ENCODE assay signal across 8 cellular contexts in the genomic region with DNA sequence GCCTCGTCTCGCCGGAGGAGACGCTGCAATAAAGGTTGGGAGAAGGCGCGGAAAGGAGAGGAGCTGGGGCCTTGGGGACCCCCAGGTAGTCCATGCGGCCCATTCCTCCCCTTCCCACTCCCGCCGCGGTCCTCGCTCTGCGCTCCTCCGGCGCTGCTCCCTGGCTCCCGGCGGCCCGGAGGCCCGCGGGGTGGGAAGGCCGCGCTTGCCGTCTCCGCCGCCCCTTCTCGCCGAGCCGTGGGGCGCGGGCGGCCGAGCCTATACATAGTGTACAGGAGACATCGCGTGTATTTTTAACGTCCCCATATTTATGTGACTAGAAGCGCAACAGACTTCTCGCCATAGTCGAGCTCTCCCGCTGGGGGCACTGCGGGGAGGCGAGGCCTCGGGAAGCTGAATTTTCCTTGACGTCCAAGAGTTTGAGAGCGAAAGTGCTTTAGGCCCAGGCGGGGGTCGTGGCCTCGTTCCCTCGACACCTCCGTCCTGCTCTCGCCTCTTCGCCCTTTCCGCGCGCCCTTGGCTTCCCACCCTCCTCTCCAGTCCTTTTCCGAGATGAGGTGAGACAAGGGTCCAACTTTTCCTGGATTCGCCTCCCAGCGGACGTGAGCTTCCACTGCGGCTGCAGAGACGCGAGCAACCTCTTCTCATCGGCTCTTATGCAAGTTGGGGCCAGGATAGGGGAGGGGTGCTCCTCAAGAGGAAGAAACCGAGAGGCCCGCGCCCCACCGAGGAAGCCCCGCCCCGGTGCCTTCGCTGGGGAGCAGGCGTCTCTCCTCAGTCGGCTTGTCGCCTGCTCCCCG. TPM values are rescaled to one million over a fixed set of nuclear protein-coding genes. Genes with fewer than 3 reads are reported as not detected.
DNase-seq lines count a peak whose midpoint lies in the region; ATAC-seq and TF ChIP-seq lines count a peak whose summit lies in the region.

No MANE protein-coding gene starts in this region.

- no peak overlapping the region for H2BK12ac ChIP-seq in mesenchymal stem cell (ENCODE audit: low read length in 2 of 2)

- 10% methylated on average over 66 of the region's 72 CpGs for WGBS in mesenchymal stem cell

- H2BK120ac ChIP-seq in mesenchymal stem cell (ENCODE audit: low read depth, low read length): no peak overlapping the region

- no peak overlapping the region for H4K91ac ChIP-seq in mesenchymal stem cell (ENCODE audit: low read length)

- H2BK5ac ChIP-seq in mesenchymal stem cell (ENCODE audit: low read depth, low read length, poor library complexity, severe bottlenecking): no peak overlapping the region

- H3K27ac Mint-ChIP-seq in endothelial cell (ENCODE audit: unreplicated experiment): no peak overlapping the region

- no peak overlapping the region for H2AK5ac ChIP-seq in mesenchymal stem cell (ENCODE audit: low read length, severe bottlenecking)

- H2AFZ ChIP-seq in mesenchymal stem cell (ENCODE audit: low read depth, low read length): no peak overlapping the region

- H3K4me3 Mint-ChIP-seq in endothelial cell (ENCODE audit: unreplicated experiment): peak overlapping the region; percentile 59

- no peak overlapping the region for H3K23ac ChIP-seq in mesenchymal stem cell (ENCODE audit: low read length in 2 of 2)

- ATAC-seq in HG02759 (IDR thresholded peaks at IDR 0.05; ENCODE audit: unreplicated experiment): no peak

- peaks cover 38% of the 10 kb centered on the region for H3K4me1 Mint-ChIP-seq in endothelial cell (ENCODE audit: unreplicated experiment)

- H2BK15ac ChIP-seq in mesenchymal stem cell (ENCODE audit: low read depth, poor library complexity, severe bottlenecking): peak overlapping the region; percentile 31

- no peak overlapping the region for H3K14ac ChIP-seq in mesenchymal stem cell (ENCODE audit: low read length in 2 of 2)

- peaks cover 54 to 56% of the 10 kb centered on the region in 2 experiments for H3K27me3 ChIP-seq in mesenchymal stem cell (ENCODE audit: control insufficient read depth in 1 of 2, insufficient read depth in 1 of 2, low read length in 2 of 2)

- H4K8ac ChIP-seq in mesenchymal stem cell (ENCODE audit: low read length): no peak overlapping the region

- no peaks in the 10 kb centered on the region for H3K9me3 ChIP-seq in mesenchymal stem cell (ENCODE audit: control insufficient read depth, low read length)

- H3K4me2 ChIP-seq in mesenchymal stem cell (ENCODE audit: low read length, poor library complexity, severe bottlenecking): no peak overlapping the region

- no peak overlapping the region for H3K9ac ChIP-seq in mesenchymal stem cell (ENCODE audit: low read length)

- H3K27ac ChIP-seq in mesenchymal stem cell (ENCODE audit: low read length, poor library complexity, severe bottlenecking): no peak overlapping the region

- DNase-seq in Ammon's horn (ENCODE audit: low spot score) (peak; percentile 66), NOMO-1 (lab: John Stamatoyannopoulos, UW; ENCODE audit: unreplicated experiment in 2 of 2) (peak; percentile 56 to 72), endothelial cell (ENCODE audit: low spot score) (peak; percentile 55), mesenchymal stem cell (peak; percentile 63), ureter (ENCODE audit: low spot score) (peak; percentile 48), DMS79 treated with DMSO at 0.1 percent for 48 hours (lab: John Stamatoyannopoulos, UW) (no peak), SK-N-DZ (ENCODE audit: low spot score) (no peak)

- H3K4ac ChIP-seq in mesenchymal stem cell (ENCODE audit: low read depth in 1 of 2, low read length in 2 of 2): no peak overlapping the region

- H3K36me3 Mint-ChIP-seq in endothelial cell (ENCODE audit: low read depth, unreplicated experiment): peaks cover 33% of the 10 kb centered on the region

- peaks cover 29% of the 10 kb centered on the region in 2 experiments for H3K36me3 ChIP-seq in mesenchymal stem cell (ENCODE audit: control insufficient read depth in 1 of 2, insufficient read depth in 2 of 2, low read depth in 1 of 2, low read length in 2 of 2)

- no peak overlapping the region for H3K18ac ChIP-seq in mesenchymal stem cell (ENCODE audit: low read depth in 1 of 2, low read length in 2 of 2)

- peaks cover 15% of the 10 kb centered on the region for H3K79me1 ChIP-seq in mesenchymal stem cell (replicated peaks; ENCODE audit: low read length, poor library complexity, severe bottlenecking)

- peaks cover 19% of the 10 kb centered on the region for H3K4me1 ChIP-seq in mesenchymal stem cell (ENCODE audit: control insufficient read depth, insufficient read depth, low read depth, low read length)

- peak; percentile 53 for TF ChIP-seq CTCF in endothelial cell (IDR thresholded peaks at IDR 0.05; ENCODE audit: unreplicated experiment)

- H3K4me3 ChIP-seq in mesenchymal stem cell (ENCODE audit: insufficient read depth in 1 of 2, low read depth in 1 of 2, low read length in 2 of 2): peak overlapping the region in 1 of 2 experiments; percentile 73

- H3K27me3 Mint-ChIP-seq in endothelial cell (ENCODE audit: unreplicated experiment): peaks cover 21% of the 10 kb centered on the region

- no peaks in the 10 kb centered on the region for H3K9me3 Mint-ChIP-seq in endothelial cell (ENCODE audit: unreplicated experiment)

RNA-seq across cellular contexts. Expression of a gene that starts 29.0 kb away (rescaled TPM):
- total RNA-seq in endothelial cell (ENCODE audit: unreplicated experiment): 8.8 TPM
- 8.0 TPM for polyA plus RNA-seq in mesenchymal stem cell (2013, experiment 1 of 2)
- 8.4 TPM for polyA plus RNA-seq in mesenchymal stem cell (2013, experiment 2 of 2)
- total RNA-seq in ureter: not detected
- polyA plus RNA-seq in SK-N-DZ (2014; cell fraction: cytosol; rRNA removed): 0.52 and 0.55 TPM in 2 replicates
- 4.7 and 9.5 TPM in 2 replicates for polyA plus RNA-seq in SK-N-DZ (2014; cell fraction: nucleus; rRNA removed)

RNA-seq across cellular contexts. Expression of a gene that starts 31.7 kb away (rescaled TPM):
- total RNA-seq in endothelial cell (ENCODE audit: unreplicated experiment) (34.9 TPM), ureter (30.0 TPM)
- 13.9 TPM for polyA plus RNA-seq in mesenchymal stem cell (2013, experiment 1 of 2)
- polyA plus RNA-seq in mesenchymal stem cell (2013, experiment 2 of 2): 13.6 TPM
- 28.4 and 30.3 TPM in 2 replicates for polyA plus RNA-seq in SK-N-DZ (2014; cell fraction: cytosol; rRNA removed)
- 25.6 and 28.6 TPM in 2 replicates for polyA plus RNA-seq in SK-N-DZ (2014; cell fraction: nucleus; rRNA removed)

RNA-seq across cellular contexts. Expression of a gene that starts 49.3 kb away (rescaled TPM):
- total RNA-seq in endothelial cell (ENCODE audit: unreplicated experiment) (9.7 TPM), ureter (1.4 TPM)
- not detected for polyA plus RNA-seq in mesenchymal stem cell (2013, experiment 1 of 2)
- polyA plus RNA-seq in mesenchymal stem cell (2013, experiment 2 of 2): not detected
- 0.26 TPM in 1 of 2 replicates, not detected in the other for polyA plus RNA-seq in SK-N-DZ (2014; cell fraction: cytosol; rRNA removed)
- not detected in 2 replicates for polyA plus RNA-seq in SK-N-DZ (2014; cell fraction: nucleus; rRNA removed)

Comparison
In these comparisons a context has a peak if more than half of its experiments do, and no peak if none do; other contexts are left out.
1. DNase-seq: peak in Ammon's horn (single experiment), NOMO-1 (2 of 2), endothelial cell (single experiment), mesenchymal stem cell (single experiment) and ureter (single experiment); none in DMS79 treated with DMSO at 0.1 percent for 48 hours (single experiment) and SK-N-DZ (single experiment).